In genomic region chr5:158951461-158951860, GRCh38 we compare ENCODE assay signal across 1 cellular context.
TF ChIP-seq lines count a peak whose summit lies in the region.

No MANE protein-coding gene starts in this region.

TF ChIP-seq in H1, 55 proteins besides CTCF, POLR2A, EP300 and RAD21:
- no peak for TF ChIP-seq SIX5 (IDR thresholded peaks at IDR 0.05; ENCODE audit: low read depth, low read length)
- TF ChIP-seq E2F6 (IDR thresholded peaks at IDR 0.05), result no peak
- no peak for TF ChIP-seq FOSL1 (IDR thresholded peaks at IDR 0.05; ENCODE audit: insufficient read depth, low read depth, low read length)
- no peak for TF ChIP-seq JUND (IDR thresholded peaks at IDR 0.05; ENCODE audit: low read length)
- TF ChIP-seq CHD7 (IDR thresholded peaks at IDR 0.05; ENCODE audit: insufficient replicate concordance, low read length), result no peak
- TF ChIP-seq SUZ12 (IDR thresholded peaks at IDR 0.05; ENCODE audit: low read length), result no peak
- no peak for TF ChIP-seq TAF7 (optimal IDR thresholded peaks at IDR 0.05; ENCODE audit: borderline replicate concordance, low read depth, low read length)
- no peak for TF ChIP-seq HDAC6 (IDR thresholded peaks at IDR 0.05; ENCODE audit: low read depth, low read length)
- TF ChIP-seq YY1 (IDR thresholded peaks at IDR 0.05; ENCODE audit: low read depth, low read length), result no peak
- no peak for TF ChIP-seq BACH1 (IDR thresholded peaks at IDR 0.05; ENCODE audit: low read length)
- TF ChIP-seq JUN (IDR thresholded peaks at IDR 0.05; ENCODE audit: low read depth, low read length), result no peak
- no peak for TF ChIP-seq SP2 (IDR thresholded peaks at IDR 0.05; ENCODE audit: low read length)
- no peak for TF ChIP-seq TBP (IDR thresholded peaks at IDR 0.05; ENCODE audit: low read depth, low read length)
- TF ChIP-seq SRF (IDR thresholded peaks at IDR 0.05; ENCODE audit: low read depth, low read length), result no peak
- TF ChIP-seq EGR1 (IDR thresholded peaks at IDR 0.05; ENCODE audit: borderline replicate concordance, low read depth, low read length), result no peak
- no peak for TF ChIP-seq GABPA (IDR thresholded peaks at IDR 0.05; ENCODE audit: borderline replicate concordance, insufficient read depth, low read length)
- TF ChIP-seq USF2 (IDR thresholded peaks at IDR 0.05; ENCODE audit: low read length), result no peak
- TF ChIP-seq CBX8 (IDR thresholded peaks at IDR 0.05; ENCODE audit: borderline replicate concordance, low read depth, low read length), result no peak
- no peak for TF ChIP-seq BCL11A (IDR thresholded peaks at IDR 0.05; ENCODE audit: low read depth in 2 of 2, low read length in 2 of 2)
